22 cellular contexts compared by ENCODE assay signal in genomic region chr6:168359794-168360193, GRCh38. TPM values are rescaled to one million over a fixed set of nuclear protein-coding genes. Genes with fewer than 3 reads are reported as not detected.
"Had no signal": no experiment of that assay in that cellular context is flagged by ENCODE, and none has a peak within 500 bp of the region (broad histone marks: within the 10 kb centered on the region; RNA-seq: fewer than 3 reads in every experiment).

No MANE protein-coding gene starts in this region.

- H3K4me3 Mint-ChIP-seq: IgD-negative memory B cell had no signal

- H3K27me3 ChIP-seq: MG63, SJSA1 had no signal

- H3K36me3 ChIP-seq: MG63, SJSA1 had no signal

- H3K27ac Mint-ChIP-seq: IgD-negative memory B cell had no signal

- H3K4me1 ChIP-seq: SJSA1 had no signal

- H3K27ac ChIP-seq: SJSA1, SK-N-MC had no signal

- H3K4me3 ChIP-seq: MG63, SJSA1, SK-N-MC had no signal

- H3K36me3 Mint-ChIP-seq: IgD-negative memory B cell had no signal

- H3K4me1 Mint-ChIP-seq: IgD-negative memory B cell had no signal

- DNase-seq: Karpas-422, KBM-7, MG63, NCI-H1092, NCI-H1105 treated with DMSO at 0.1 percent for 48 hours, NCI-H1417 treated with DMSO at 0.1 percent for 48 hours, NCI-H1694, NCI-H187 treated with DMSO at 0.1 percent for 48 hours, NCI-H2029 treated with DMSO at 0.1 percent for 48 hours, NCI-H2107, NCI-H2227 treated with DMSO at 0.1 percent for 48 hours, NCI-H524, NCI-H526 treated with DMSO at 0.1 percent for 48 hours, NCI-H82, Right ventricle myocardium superior, RPMI8226, SIG-M5 had no signal

RNA-seq across cellular contexts. Expression of gene DACT2, which starts 40.2 kb away (rescaled TPM):
- total RNA-seq: HT1080, NCI-H460, SJSA1 had no signal
- polyA plus RNA-seq: IgD-negative memory B cell had no signal
